9 cellular contexts compared by ENCODE assay signal in the genomic region with DNA sequence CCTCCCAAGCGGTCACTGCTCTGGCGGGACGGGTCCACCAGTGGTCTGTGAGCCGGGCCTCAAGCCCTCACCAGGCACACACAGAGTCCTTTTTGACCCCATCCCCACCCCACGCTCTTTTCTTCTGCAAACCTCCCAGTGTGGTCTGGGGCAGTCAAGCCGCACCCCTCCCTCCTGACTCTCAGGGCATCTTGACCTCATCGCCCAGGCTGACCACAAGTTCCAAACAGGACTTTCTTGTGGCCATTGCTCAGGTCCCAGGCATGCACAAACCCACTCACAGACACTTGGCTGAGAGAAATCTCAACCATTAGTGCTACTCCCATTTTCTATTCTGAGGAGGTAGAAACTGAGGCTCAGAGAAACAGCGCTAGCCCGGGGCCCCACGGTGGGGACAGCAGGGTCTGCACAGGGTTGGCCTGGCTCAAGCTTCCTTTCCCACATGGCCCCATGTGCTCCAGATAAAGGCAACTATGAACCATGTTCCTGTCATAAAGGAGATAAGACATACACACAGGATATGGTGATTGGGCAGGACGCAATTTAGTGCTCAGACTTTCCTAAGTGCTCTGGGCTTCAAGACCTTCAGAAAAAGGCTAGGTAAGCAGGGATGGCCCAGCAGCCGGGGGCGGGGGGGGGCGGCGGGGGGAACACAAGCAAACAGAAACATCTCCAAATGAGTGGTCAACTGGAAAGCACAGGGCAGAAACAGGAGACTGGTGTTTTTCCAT.
DNase-seq lines count a peak whose midpoint lies in the region; ATAC-seq and TF ChIP-seq lines count a peak whose summit lies in the region.
"Had no signal": no experiment of that assay in that cellular context is flagged by ENCODE, and none has a peak within 500 bp of the region (broad histone marks: within the 10 kb centered on the region; RNA-seq: fewer than 3 reads in every experiment).

No MANE protein-coding gene starts in this region.

- H3K4me3 ChIP-seq in CD8-positive, alpha-beta memory T cell (ENCODE audit: low read length): no peak overlapping the region
- H3K4me3 ChIP-seq in endodermal cell (ENCODE audit: low read length): no peak overlapping the region

- no peak for TF ChIP-seq CTCF in endodermal cell (conservative IDR thresholded peaks at IDR 0.05)

- H3K27me3 Mint-ChIP-seq in CD8-positive, alpha-beta memory T cell: no peaks in the 10 kb centered on the region
- H3K27me3 Mint-ChIP-seq in endodermal cell (ENCODE audit: insufficient read depth): no peaks in the 10 kb centered on the region
- no peaks in the 10 kb centered on the region for H3K27me3 Mint-ChIP-seq in natural killer cell treated with Interleukin-12 subunit alpha and Interleukin-12 subunit beta and Interleukin-15 and Interleukin-18, amount 100 ng/mL, for 72 hours

- CTCF ChIA-PET in CD8-positive, alpha-beta memory T cell (lab: Charles Lee): no interaction called here

- H3K9me3 Mint-ChIP-seq in CD8-positive, alpha-beta memory T cell: no peaks in the 10 kb centered on the region
- H3K9me3 Mint-ChIP-seq in endodermal cell: no peaks in the 10 kb centered on the region
- H3K9me3 Mint-ChIP-seq in natural killer cell treated with Interleukin-12 subunit alpha and Interleukin-12 subunit beta and Interleukin-15 and Interleukin-18, amount 100 ng/mL, for 72 hours: no peaks in the 10 kb centered on the region
- H3K9me3 Mint-ChIP-seq: activated T-helper 1 cell treated with anti-CD3 and anti-CD28 coated beads, Interleukin-12 subunit alpha, Interleukin-12 subunit beta, Interleukin-2, Interleukin-4 antibody, amounts not matched to agents 30 ng/mL and 10 ng/mL and 1 ng/mL, durations not matched to agents 14 hours and 24 hours and 36 hours had no signal

- no peaks in the 10 kb centered on the region for H3K27me3 ChIP-seq in CD8-positive, alpha-beta memory T cell (ENCODE audit: insufficient read depth, low read length, poor library complexity, severe bottlenecking)
- no peaks in the 10 kb centered on the region for H3K27me3 ChIP-seq in endodermal cell (ENCODE audit: control insufficient read depth, insufficient read depth, low read length, poor library complexity, severe bottlenecking)

- no peaks in the 10 kb centered on the region for H3K9me3 ChIP-seq in CD8-positive, alpha-beta memory T cell (ENCODE audit: low read length)
- H3K9me3 ChIP-seq in endodermal cell (ENCODE audit: control insufficient read depth, low read length): no peaks in the 10 kb centered on the region

- peaks cover 32 to 59% (median 43%) of the 10 kb centered on the region in 3 donors for H3K4me1 Mint-ChIP-seq in CD8-positive, alpha-beta memory T cell
- peaks cover 43% of the 10 kb centered on the region for H3K4me1 Mint-ChIP-seq in endodermal cell
- peaks cover 41 to 50% of the 10 kb centered on the region in 2 donors for H3K4me1 Mint-ChIP-seq in natural killer cell treated with Interleukin-12 subunit alpha and Interleukin-12 subunit beta and Interleukin-15 and Interleukin-18, amount 100 ng/mL, for 72 hours (ENCODE audit: low read depth in 2 of 2)

- H3K4me3 Mint-ChIP-seq in CD8-positive, alpha-beta memory T cell: no peak overlapping the region
- H3K4me3 Mint-ChIP-seq in endodermal cell: no peak overlapping the region
- H3K4me3 Mint-ChIP-seq in natural killer cell treated with Interleukin-12 subunit alpha and Interleukin-12 subunit beta and Interleukin-15 and Interleukin-18, amount 100 ng/mL, for 72 hours: peak overlapping the region; percentile 21
- H3K4me3 Mint-ChIP-seq: activated T-helper 1 cell treated with anti-CD3 and anti-CD28 coated beads, Interleukin-12 subunit alpha, Interleukin-12 subunit beta, Interleukin-2, Interleukin-4 antibody, amounts not matched to agents 30 ng/mL and 10 ng/mL and 1 ng/mL, durations not matched to agents 14 hours and 24 hours and 36 hours had no signal

- H3K36me3 Mint-ChIP-seq in CD8-positive, alpha-beta memory T cell: peaks cover 0 to 21% (median 3%) of the 10 kb centered on the region in 3 donors
- peaks cover 4% of the 10 kb centered on the region for H3K36me3 Mint-ChIP-seq in endodermal cell (ENCODE audit: low read depth)
- no peaks in the 10 kb centered on the region for H3K36me3 Mint-ChIP-seq in natural killer cell treated with Interleukin-12 subunit alpha and Interleukin-12 subunit beta and Interleukin-15 and Interleukin-18, amount 100 ng/mL, for 72 hours

- H3K9ac ChIP-seq in endodermal cell (ENCODE audit: extremely low read depth, low read length, poor library complexity, severe bottlenecking): no peak overlapping the region

- no peak for ATAC-seq in natural killer cell treated with Interleukin-12 subunit alpha and Interleukin-12 subunit beta and Interleukin-15 and Interleukin-18, amount 100 ng/mL, for 72 hours
- no peak for ATAC-seq in GM21515 (IDR thresholded peaks at IDR 0.05; ENCODE audit: unreplicated experiment)
- no peak for ATAC-seq in HG02973 (IDR thresholded peaks at IDR 0.05; ENCODE audit: unreplicated experiment)
- ATAC-seq in HG03439 (IDR thresholded peaks at IDR 0.05; ENCODE audit: unreplicated experiment): no peak

- POLR2A ChIA-PET in CD8-positive, alpha-beta memory T cell (lab: Charles Lee): no interaction called here

- peak overlapping the region in 5 of 8 donors; percentile 0 to 87 (median 37) for H3K27ac Mint-ChIP-seq in CD8-positive, alpha-beta memory T cell
- H3K27ac Mint-ChIP-seq in endodermal cell: peak overlapping the region; percentile 35
- H3K27ac Mint-ChIP-seq in natural killer cell treated with Interleukin-12 subunit alpha and Interleukin-12 subunit beta and Interleukin-15 and Interleukin-18, amount 100 ng/mL, for 72 hours: peak overlapping the region in 1 of 2 donors; percentile 42
- H3K27ac Mint-ChIP-seq: activated T-helper 1 cell treated with anti-CD3 and anti-CD28 coated beads, Interleukin-12 subunit alpha, Interleukin-12 subunit beta, Interleukin-2, Interleukin-4 antibody, amounts not matched to agents 30 ng/mL and 10 ng/mL and 1 ng/mL, durations not matched to agents 14 hours and 24 hours and 36 hours had no signal

- H3K27ac ChIP-seq in CD8-positive, alpha-beta memory T cell (ENCODE audit: low read depth, low read length): no peak overlapping the region
- no peak overlapping the region for H3K27ac ChIP-seq in endodermal cell (ENCODE audit: low read depth, low read length)

- H3K4me1 ChIP-seq in CD8-positive, alpha-beta memory T cell (ENCODE audit: insufficient read depth, low read length): peaks cover 5% of the 10 kb centered on the region
- H3K4me1 ChIP-seq in endodermal cell (ENCODE audit: control insufficient read depth, insufficient read depth, low read length): peaks cover 37% of the 10 kb centered on the region

- WGBS in endodermal cell (ENCODE audit: insufficient coverage in 1 of 2, insufficient read length in 1 of 2), 2 experiments: 88 to 91% methylated on average over 10 to 15 of the region's 15 CpGs

- no peaks in the 10 kb centered on the region for H3K36me3 ChIP-seq in CD8-positive, alpha-beta memory T cell (ENCODE audit: insufficient read depth, low read length)
- H3K36me3 ChIP-seq in endodermal cell (ENCODE audit: control insufficient read depth, insufficient read depth, low read length): no peaks in the 10 kb centered on the region

- no peak for DNase-seq in CD8-positive, alpha-beta memory T cell
- DNase-seq in RPMI7951 (ENCODE audit: low read depth): peak; percentile 82
- DNase-seq in endodermal cell: no peak
- no peak for DNase-seq in natural killer cell treated with Interleukin-12 subunit alpha and Interleukin-12 subunit beta and Interleukin-15 and Interleukin-18, amount 100 ng/mL, for 72 hours (ENCODE audit: low spot score)
- no peak for DNase-seq in NCI-H748 treated with DMSO at 0.1 percent for 48 hours (lab: John Stamatoyannopoulos, UW)
